Comparison of ENCODE assay signal across 18 cellular contexts in the genomic region with DNA sequence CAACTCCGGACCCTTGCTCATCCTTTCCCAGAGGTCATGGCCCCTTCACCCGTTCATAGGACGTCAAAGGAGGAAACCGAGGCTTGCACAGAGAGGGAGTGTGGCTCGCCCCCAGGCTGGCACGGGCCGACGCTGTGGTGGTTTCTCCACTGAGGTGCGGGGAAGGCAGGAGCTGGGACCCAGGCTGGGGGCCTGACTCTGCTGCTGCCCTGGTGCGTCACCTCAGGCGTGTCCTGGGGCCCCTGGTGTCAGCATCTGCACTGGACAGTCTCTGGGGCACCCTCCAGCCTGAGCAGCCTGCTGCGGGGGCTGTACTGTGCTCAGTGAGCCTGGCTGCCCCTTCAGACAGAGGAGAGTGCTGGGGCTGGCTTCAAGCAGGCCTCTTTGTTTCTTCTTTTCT. TPM values are rescaled to one million over a fixed set of nuclear protein-coding genes. Genes with fewer than 3 reads are reported as not detected.
DNase-seq lines count a peak whose midpoint lies in the region; ATAC-seq and TF ChIP-seq lines count a peak whose summit lies in the region.
"Had no signal": no experiment of that assay in that cellular context is flagged by ENCODE, and none has a peak within 500 bp of the region (broad histone marks: within the 10 kb centered on the region; RNA-seq: fewer than 3 reads in every experiment).

No MANE protein-coding gene starts in this region.

- H3K4me1 Mint-ChIP-seq in T-helper 17 cell (peaks cover 30% of the 10 kb centered on the region), naive B cell (peaks cover 60 to 77% (median 65%) of the 10 kb centered on the region in 3 donors)

- H3K27me3 Mint-ChIP-seq in T-helper 17 cell = peaks cover 8% of the 10 kb centered on the region
- H3K27me3 Mint-ChIP-seq in naive B cell = peaks cover 0 to 5% (median 0%) of the 10 kb centered on the region in 3 donors

- H3K27ac ChIP-seq in left ventricle myocardium inferior (replicated peaks) = peak overlapping the region; percentile 97
- H3K27ac ChIP-seq in prostate gland = no peak overlapping the region
- H3K27ac ChIP-seq: KMS-11 had no signal

- H3K36me3 Mint-ChIP-seq in T-helper 17 cell (ENCODE audit: low read depth) (peaks cover 4% of the 10 kb centered on the region), naive B cell (peaks cover 4 to 8% of the 10 kb centered on the region in 2 donors)

- WGBS in prostate gland = 70% methylated on average over 12 of the region's 12 CpGs

- ATAC-seq in Right ventricle myocardium inferior (no peak), T-helper 17 cell (no peak), naive B cell (ENCODE audit: low read depth in 2 of 2) (no peak), GM18505 (IDR thresholded peaks at IDR 0.05; ENCODE audit: unreplicated experiment) (no peak)
- ATAC-seq: A549, GM23338 had no signal

- no peak for DNase-seq in left ventricle myocardium inferior
- DNase-seq in Right ventricle myocardium inferior (ENCODE audit: missing footprints) = no peak
- no peak for DNase-seq in T-helper 17 cell
- no peak for DNase-seq in naive B cell
- DNase-seq in prostate gland (ENCODE audit: low spot score) = no peak
- no peak for DNase-seq in iPS-NIHi11 (ENCODE audit: low spot score)
- DNase-seq in A172 (ENCODE audit: low spot score) = no peak
- DNase-seq: AML-193, MG63, NCI-H1105 treated with DMSO at 0.1 percent for 48 hours, NCI-H187, NCI-H446, NCI-H748 treated with DMSO at 0.1 percent for 48 hours, SHP77 treated with DMSO at 0.1 percent for 48 hours had no signal

- no peak overlapping the region for H3K4me3 ChIP-seq in left ventricle myocardium inferior
- H3K4me3 ChIP-seq in prostate gland = no peak overlapping the region
- H3K4me3 ChIP-seq: A549, GM23338, MG63 had no signal

- no peak for TF ChIP-seq POLR2A in prostate gland (IDR thresholded peaks at IDR 0.05)
- no peak for TF ChIP-seq POLR2A in GM18505 (IDR thresholded peaks at IDR 0.05; ENCODE audit: borderline replicate concordance, extremely low read depth, insufficient read depth, insufficient read length)

- H3K4me1 ChIP-seq in left ventricle myocardium inferior (peaks cover 81% of the 10 kb centered on the region), prostate gland (replicated peaks) (peaks cover 21% of the 10 kb centered on the region)

- intact Hi-C loops in left ventricle myocardium inferior (cut with micrococcal nuclease) = no loop called here
- intact Hi-C loops in Right ventricle myocardium inferior (cut with DNase I) = no loop called here
- intact Hi-C loops in prostate gland (cut with DNase I) = no loop called here

- peaks cover 0 to 5% (median 2%) of the 10 kb centered on the region in 7 donors for H3K9me3 Mint-ChIP-seq in naive B cell

- H3K27me3 ChIP-seq in left ventricle myocardium inferior (ENCODE audit: low read depth) (no peaks in the 10 kb centered on the region), prostate gland (replicated peaks; ENCODE audit: insufficient read depth) (no peaks in the 10 kb centered on the region)
- H3K27me3 ChIP-seq: MG63 had no signal

- H3K4me3 Mint-ChIP-seq in T-helper 17 cell (no peak overlapping the region), naive B cell (no peak overlapping the region)
- H3K4me3 Mint-ChIP-seq: GM23338 had no signal

- H3K27ac Mint-ChIP-seq in T-helper 17 cell (peak overlapping the region; percentile 81), naive B cell (peak overlapping the region in 5 of 6 donors; percentile 6 to 85 (median 17))

- TF ChIP-seq CTCF in left ventricle myocardium inferior (IDR thresholded peaks at IDR 0.05; ENCODE audit: borderline replicate concordance) (no peak), prostate gland (IDR thresholded peaks at IDR 0.05) (no peak)

- no peaks in the 10 kb centered on the region for H3K9me3 ChIP-seq in left ventricle myocardium inferior (replicated peaks)
- H3K9me3 ChIP-seq in T-helper 17 cell (ENCODE audit: control insufficient read depth, low read length, poor library complexity, severe bottlenecking) = no peaks in the 10 kb centered on the region
- no peaks in the 10 kb centered on the region for H3K9me3 ChIP-seq in prostate gland
- H3K9me3 ChIP-seq: A549, MG63 had no signal

- H3K36me3 ChIP-seq in left ventricle myocardium inferior (peaks cover 3% of the 10 kb centered on the region), prostate gland (no peaks in the 10 kb centered on the region)

RNA-seq across cellular contexts. Expression of a gene that starts 7.4 kb away (rescaled TPM):
- total RNA-seq in left ventricle myocardium inferior (41.7 TPM), Right ventricle myocardium inferior (37.7 TPM), T-helper 17 cell (10 to 100 TPM; 61.2 to 73.0 TPM), prostate gland (10 to 100 TPM; 24.0 to 25.9 TPM)
- polyA plus RNA-seq in naive B cell (ENCODE audit: low read depth in 6 of 6) = 100 to 1,000 TPM in 2 of 6 donors, 10 to 100 TPM in 4; 93.2 to 151 (median 99.7) TPM
- 12.1 and 16.8 TPM in 2 replicates for total RNA-seq in A172 (2014; rRNA removed; shearing (Covaris generic))

RNA-seq across cellular contexts. Expression of a gene that starts 38.7 kb away (rescaled TPM):
- total RNA-seq in left ventricle myocardium inferior = 17.7 TPM
- total RNA-seq in Right ventricle myocardium inferior = 21.4 TPM
- 1 to 10 TPM; 4.9 to 8.4 TPM for total RNA-seq in T-helper 17 cell
- 1 to 10 TPM in 3 of 6 donors, under 1 TPM in 2, not detected in 1; 0.52 to 2.2 (median 1.2) TPM for polyA plus RNA-seq in naive B cell (ENCODE audit: low read depth in 6 of 6)
- total RNA-seq in prostate gland = 10 to 100 TPM; 16.5 to 26.3 TPM
- total RNA-seq in A172 (2014; rRNA removed; shearing (Covaris generic)) = 1.9 and 2.9 TPM in 2 replicates
